In genomic region chr5:4883388-4883787, GRCh38 we compare ENCODE assay signal across 24 cellular contexts.
"Had no signal": no experiment of that assay in that cellular context is flagged by ENCODE, and none has a peak within 500 bp of the region (broad histone marks: within the 10 kb centered on the region; RNA-seq: fewer than 3 reads in every experiment).

No MANE protein-coding gene starts in this region.

- H3K4me3 Mint-ChIP-seq: activated CD4-positive, alpha-beta T cell treated with anti-CD3 and anti-CD28 coated beads for 36 hours; activated naive CD4-positive, alpha-beta T cell treated with anti-CD3 and anti-CD28 coated beads for 36 hours; activated naive CD8-positive, alpha-beta T cell treated with anti-CD3 and anti-CD28 coated beads for 36 hours; activated T-helper 1 cell treated with anti-CD3 and anti-CD28 coated beads, Interleukin-12 subunit alpha, Interleukin-12 subunit beta, Interleukin-2, Interleukin-4 antibody, amounts not matched to agents 30 ng/mL and 10 ng/mL and 1 ng/mL, durations not matched to agents 14 hours and 24 hours and 36 hours; effector memory CD8-positive, alpha-beta T cell; natural killer cell treated with Interleukin-12 subunit alpha and Interleukin-12 subunit beta and Interleukin-15 and Interleukin-18, amount 100 ng/mL, for 72 hours had no signal

- H3K36me3 Mint-ChIP-seq: activated naive CD8-positive, alpha-beta T cell treated with anti-CD3 and anti-CD28 coated beads for 36 hours; natural killer cell treated with Interleukin-12 subunit alpha and Interleukin-12 subunit beta and Interleukin-15 and Interleukin-18, amount 100 ng/mL, for 72 hours had no signal

- DNase-seq: activated CD4-positive, alpha-beta T cell treated with anti-CD3 and anti-CD28 coated beads for 36 hours; activated CD4-positive, CD25-positive, alpha-beta regulatory T cell; activated CD8-positive, alpha-beta memory T cell treated with anti-CD3 and anti-CD28 coated beads for 24 hours; activated effector memory CD4-positive, alpha-beta T cell treated with anti-CD3 and anti-CD28 coated beads, Interleukin-2, amount 50 U/mL, for 16 hours; activated naive CD4-positive, alpha-beta T cell treated with anti-CD3 and anti-CD28 coated beads for 36 hours; activated naive CD8-positive, alpha-beta T cell treated with anti-CD3 and anti-CD28 coated beads for 36 hours; activated T-cell treated with anti-CD3 and anti-CD28 coated beads, Interleukin-2, amount 50 U/mL, for 1 hour; adrenal gland; aorta; body of pancreas; cerebellar nuclear complex; effector memory CD8-positive, alpha-beta T cell; erythroblast; left lung; mucosa of descending colon; posterior cingulate gyrus; right lobe of liver; stimulated activated CD4-positive, alpha-beta T cell treated with anti-CD3 and anti-CD28 coated beads, Interleukin-12 subunit alpha, Interleukin-12 subunit beta, amount 100 ng/mL, for 4 hours; stimulated activated CD4-positive, alpha-beta T cell treated with anti-CD3 and anti-CD28 coated beads, Interleukin-4, amount 100 ng/mL, for 1 hour; stimulated activated naive CD8-positive, alpha-beta T cell treated with anti-CD3 and anti-CD28 coated beads, Interleukin-15, Interleukin-2, amounts not matched to agents 100 U/mL and 50 U/mL, for 24 hours; testis; transverse colon had no signal

- H3K27ac Mint-ChIP-seq: activated CD4-positive, alpha-beta T cell treated with anti-CD3 and anti-CD28 coated beads for 36 hours; activated naive CD4-positive, alpha-beta T cell treated with anti-CD3 and anti-CD28 coated beads for 36 hours; activated naive CD8-positive, alpha-beta T cell treated with anti-CD3 and anti-CD28 coated beads for 36 hours; activated T-helper 1 cell treated with anti-CD3 and anti-CD28 coated beads, Interleukin-12 subunit alpha, Interleukin-12 subunit beta, Interleukin-2, Interleukin-4 antibody, amounts not matched to agents 30 ng/mL and 10 ng/mL and 1 ng/mL, durations not matched to agents 14 hours and 24 hours and 36 hours; effector memory CD8-positive, alpha-beta T cell; natural killer cell treated with Interleukin-12 subunit alpha and Interleukin-12 subunit beta and Interleukin-15 and Interleukin-18, amount 100 ng/mL, for 72 hours had no signal

- H3K9me3 Mint-ChIP-seq: activated naive CD8-positive, alpha-beta T cell treated with anti-CD3 and anti-CD28 coated beads for 36 hours; activated T-helper 1 cell treated with anti-CD3 and anti-CD28 coated beads, Interleukin-12 subunit alpha, Interleukin-12 subunit beta, Interleukin-2, Interleukin-4 antibody, amounts not matched to agents 30 ng/mL and 10 ng/mL and 1 ng/mL, durations not matched to agents 14 hours and 24 hours and 36 hours; natural killer cell treated with Interleukin-12 subunit alpha and Interleukin-12 subunit beta and Interleukin-15 and Interleukin-18, amount 100 ng/mL, for 72 hours had no signal

- H3K27me3 Mint-ChIP-seq: activated CD4-positive, alpha-beta T cell treated with anti-CD3 and anti-CD28 coated beads for 36 hours; activated naive CD8-positive, alpha-beta T cell treated with anti-CD3 and anti-CD28 coated beads for 36 hours; effector memory CD8-positive, alpha-beta T cell; natural killer cell treated with Interleukin-12 subunit alpha and Interleukin-12 subunit beta and Interleukin-15 and Interleukin-18, amount 100 ng/mL, for 72 hours had no signal

- H3K4me1 Mint-ChIP-seq: activated CD4-positive, alpha-beta T cell treated with anti-CD3 and anti-CD28 coated beads for 36 hours; activated naive CD8-positive, alpha-beta T cell treated with anti-CD3 and anti-CD28 coated beads for 36 hours had no signal
